In genomic region chr3:187315872-187316271, GRCh38 we compare ENCODE assay signal across 28 cellular contexts. TPM values are rescaled to one million over a fixed set of nuclear protein-coding genes. Genes with fewer than 3 reads are reported as not detected.
"Had no signal": no experiment of that assay in that cellular context is flagged by ENCODE, and none has a peak within 500 bp of the region (broad histone marks: within the 10 kb centered on the region; RNA-seq: fewer than 3 reads in every experiment).

No MANE protein-coding gene starts in this region.

- H3K4me1 ChIP-seq: uterus had no signal

- H3K4me3 ChIP-seq: esophagus muscularis mucosa, gastrocnemius medialis, hepatocyte, right lobe of liver, thoracic aorta, uterus had no signal

- H3K9me3 ChIP-seq: esophagus muscularis mucosa, gastrocnemius medialis, neutrophil, right lobe of liver, thoracic aorta, uterus had no signal

- H3K27me3 ChIP-seq: gastrocnemius medialis, hepatocyte, right lobe of liver, uterus had no signal

- H3K36me3 Mint-ChIP-seq: type B pancreatic cell had no signal

- H3K27ac Mint-ChIP-seq: activated naive CD8-positive, alpha-beta T cell treated with anti-CD3 and anti-CD28 coated beads, Interleukin-2, amount 50 U/mL, for 24 hours; activated T-helper 1 cell treated with anti-CD3 and anti-CD28 coated beads, Interleukin-12 subunit alpha, Interleukin-12 subunit beta, Interleukin-2, Interleukin-4 antibody, amounts not matched to agents 30 ng/mL and 10 ng/mL and 1 ng/mL, durations not matched to agents 14 hours and 24 hours and 36 hours; dendritic cell treated with granulocyte-macrophage colony-stimulating factor and Interleukin-4, amounts not matched to agents 40 ng/mL and 50 ng/mL, for 4 days; nephron; type B pancreatic cell had no signal

- H3K36me3 ChIP-seq: esophagus muscularis mucosa, gastrocnemius medialis, neutrophil, right lobe of liver, thoracic aorta, uterus had no signal

- H3K4me3 Mint-ChIP-seq: activated naive CD8-positive, alpha-beta T cell treated with anti-CD3 and anti-CD28 coated beads, Interleukin-2, amount 50 U/mL, for 24 hours; activated T-helper 1 cell treated with anti-CD3 and anti-CD28 coated beads, Interleukin-12 subunit alpha, Interleukin-12 subunit beta, Interleukin-2, Interleukin-4 antibody, amounts not matched to agents 30 ng/mL and 10 ng/mL and 1 ng/mL, durations not matched to agents 14 hours and 24 hours and 36 hours; central memory CD8-positive, alpha-beta T cell; dendritic cell treated with granulocyte-macrophage colony-stimulating factor and Interleukin-4, amounts not matched to agents 40 ng/mL and 50 ng/mL, for 4 days; nephron; type B pancreatic cell had no signal

- ATAC-seq: activated naive CD8-positive, alpha-beta T cell treated with anti-CD3 and anti-CD28 coated beads, Interleukin-2, amount 50 U/mL, for 24 hours; gastrocnemius medialis; left cardiac atrium; left ventricle myocardium superior; right lobe of liver; stimulated activated naive CD8-positive, alpha-beta T cell treated with anti-CD3 and anti-CD28 coated beads, Interleukin-15, Interleukin-2, amounts not matched to agents 100 U/mL and 50 U/mL, for 24 hours had no signal

- H3K27ac ChIP-seq: esophagus muscularis mucosa, gastrocnemius medialis, hepatocyte, neutrophil, right lobe of liver, thoracic aorta, uterus had no signal

- H3K9me3 Mint-ChIP-seq: activated naive CD8-positive, alpha-beta T cell treated with anti-CD3 and anti-CD28 coated beads, Interleukin-2, amount 50 U/mL, for 24 hours; activated T-helper 1 cell treated with anti-CD3 and anti-CD28 coated beads, Interleukin-12 subunit alpha, Interleukin-12 subunit beta, Interleukin-2, Interleukin-4 antibody, amounts not matched to agents 30 ng/mL and 10 ng/mL and 1 ng/mL, durations not matched to agents 14 hours and 24 hours and 36 hours; dendritic cell treated with granulocyte-macrophage colony-stimulating factor and Interleukin-4, amounts not matched to agents 40 ng/mL and 50 ng/mL, for 4 days; nephron; type B pancreatic cell had no signal

- DNase-seq: activated CD4-positive, alpha-beta T cell treated with anti-CD3 and anti-CD28 coated beads for 4 hours; activated CD4-positive, CD25-positive, alpha-beta regulatory T cell; activated CD8-positive, alpha-beta memory T cell treated with anti-CD3 and anti-CD28 coated beads for 24 hours; activated gamma-delta T cell; activated naive CD4-positive, alpha-beta T cell treated with anti-CD3 and anti-CD28 coated beads, Interleukin-2, amount 50 U/mL, for 16 hours; activated naive CD8-positive, alpha-beta T cell treated with anti-CD3 and anti-CD28 coated beads, Interleukin-2, amount 50 U/mL, for 24 hours; activated T-cell treated with anti-CD3 and anti-CD28 coated beads, Interleukin-2, amount 50 U/mL, for 1 hour; amygdala; gastrocnemius medialis; glutamatergic neuron; islet precursor cell; left cardiac atrium; left ventricle myocardium superior; right lobe of liver; stimulated activated CD4-positive, alpha-beta T cell treated with anti-CD3 and anti-CD28 coated beads, Interleukin-2, amount 100 ng/mL, for 48 hours; stimulated activated naive CD8-positive, alpha-beta T cell treated with anti-CD3 and anti-CD28 coated beads, Interleukin-15, Interleukin-2, amounts not matched to agents 100 U/mL and 50 U/mL, for 24 hours; uterus had no signal

RNA-seq across cellular contexts. Expression of gene MASP1, which starts 24.3 kb away (rescaled TPM):
- total RNA-seq: activated T-helper 1 cell treated with anti-CD3 and anti-CD28 coated beads, Interleukin-12 subunit alpha, Interleukin-12 subunit beta, Interleukin-2, Interleukin-4 antibody, amounts not matched to agents 30 ng/mL and 10 ng/mL and 1 ng/mL, durations not matched to agents 14 hours and 24 hours and 36 hours; osteocyte; T-helper 1 cell treated with Interleukin-12 subunit alpha and Interleukin-12 subunit beta and Interleukin-4 antibody, amounts not matched to agents 30 ng/mL and 1 ng/mL, for 36 hours had no signal
